25 cellular contexts compared by ENCODE assay signal in genomic region chr3:78967061-78967460, GRCh38.
A peak's percentile ranks its signal among the peaks of the same experiment; 100 is the strongest.
DNase-seq lines count a peak whose midpoint lies in the region; ATAC-seq and TF ChIP-seq lines count a peak whose summit lies in the region.
"Had no signal": no experiment of that assay in that cellular context is flagged by ENCODE, and none has a peak within 500 bp of the region (broad histone marks: within the 10 kb centered on the region; RNA-seq: fewer than 3 reads in every experiment).

No MANE protein-coding gene starts in this region.

- no peaks in the 10 kb centered on the region for H3K9me3 ChIP-seq in thyroid gland
- H3K9me3 ChIP-seq: SJSA1 had no signal

- no peak overlapping the region for H3K27ac ChIP-seq in thyroid gland
- H3K27ac ChIP-seq: PC-9, SJSA1 had no signal

- WGBS in thyroid gland, 2 donors: 74 to 86% methylated on average over 1 of the region's 1 CpG

- intact Hi-C loops in thyroid gland (cut with DNase I): no loop called here

- TF ChIP-seq CTCF in epithelial cell of esophagus (IDR thresholded peaks at IDR 0.05; ENCODE audit: insufficient read depth, low read depth, low read length, missing control alignments): no peak
- no peak for TF ChIP-seq CTCF in thyroid gland (IDR thresholded peaks at IDR 0.05)

- H3K36me3 ChIP-seq in thyroid gland: no peaks in the 10 kb centered on the region
- H3K36me3 ChIP-seq: SJSA1 had no signal

- H3K4me3 ChIP-seq in epithelial cell of esophagus (ENCODE audit: low read length): no peak overlapping the region
- H3K4me3 ChIP-seq in thyroid gland (replicated peaks in 1 of 3): no peak overlapping the region
- H3K4me3 ChIP-seq: PC-9, SJSA1 had no signal

- DNase-seq in HK-2 (ENCODE audit: unreplicated experiment) (peak; percentile 6), NCI-H69 (lab: John Stamatoyannopoulos, UW) (peak; percentile 68), epithelial cell of esophagus (ENCODE audit: low read depth) (peak; percentile 33), NCI-H345 (lab: John Stamatoyannopoulos, UW) (no peak), thyroid gland (no peak)
- no peak for DNase-seq in activated CD4-positive, alpha-beta T cell treated with anti-CD3 and anti-CD28 coated beads for 1 hour
- DNase-seq: C1 segment of cervical spinal cord; CD4-positive, alpha-beta memory T cell; COR-L47; GDM1; Karpas-422; NCI-H1105; NCI-H1436 treated with DMSO at 0.1 percent for 48 hours; NCI-H1930; NCI-H446; NCI-H524 treated with DMSO at 0.1 percent for 48 hours; NCI-H82; NK-92 treated with Interleukin-12 subunit alpha and Interleukin-12 subunit beta, amount 100 ng/mL, for 24 hours; PC-9; Right ventricle myocardium superior; RPMI8226; T-helper 1 cell had no signal

- TF ChIP-seq POLR2A in thyroid gland (IDR thresholded peaks at IDR 0.05): no peak

- no peaks in the 10 kb centered on the region for H3K27me3 ChIP-seq in thyroid gland
- H3K27me3 ChIP-seq: SJSA1 had no signal

- peak; percentile 42 for ATAC-seq in GM18868 (IDR thresholded peaks at IDR 0.05; ENCODE audit: unreplicated experiment)
- ATAC-seq in HG02885 (IDR thresholded peaks at IDR 0.05; ENCODE audit: poor library complexity, unreplicated experiment): no peak

- no peaks in the 10 kb centered on the region for H3K4me1 ChIP-seq in thyroid gland
- H3K4me1 ChIP-seq: SJSA1 had no signal

Comparison
In these comparisons a context has a peak if more than half of its experiments do, and no peak if none do; other contexts are left out.
1. DNase-seq: peak in HK-2 (single experiment), NCI-H69 (single experiment) and epithelial cell of esophagus (single experiment); none in NCI-H345 (single experiment), thyroid gland (0 of 2) and activated CD4-positive, alpha-beta T cell treated with anti-CD3 and anti-CD28 coated beads for 1 hour (single experiment).